In genomic region chr2:135052042-135052876, GRCh38 we compare ENCODE assay signal across 1 cellular context.
A peak's percentile ranks its signal among the peaks of the same experiment; 100 is the strongest.
TF ChIP-seq lines count a peak whose summit lies in the region.

Gene RAB3GAP1 (plus strand): TSS chr2:135052292. CDS start chr2:135052308, 16 bp downstream.

TF ChIP-seq in HepG2, 621 proteins besides CTCF, POLR2A, EP300 and RAD21 (continued from another document and continues in another):
- TF ChIP-seq RERE (CRISPR knock-in tag; IDR thresholded peaks at IDR 0.05; ENCODE audit: low read depth) (no peak), REL (CRISPR knock-in tag; conservative IDR thresholded peaks at IDR 0.05) (no peak), ZNF337 (CRISPR knock-in tag; IDR thresholded peaks at IDR 0.05; ENCODE audit: borderline replicate concordance, low read depth) (no peak), ARHGAP35 (CRISPR knock-in tag; IDR thresholded peaks at IDR 0.05; ENCODE audit: borderline replicate concordance) (0 out of 2 replicates have a peak, but pooled peaks have one; percentile 46), ZNF776 (CRISPR knock-in tag; IDR thresholded peaks at IDR 0.05) (no peak), ZMYM4 (CRISPR knock-in tag; IDR thresholded peaks at IDR 0.05) (peak; percentile 78), ZNF335 (CRISPR knock-in tag; IDR thresholded peaks at IDR 0.05) (peak; percentile 39; the same call in 1 of the 2 replicates), JUND (CRISPR knock-in tag; IDR thresholded peaks at IDR 0.05) (no peak), ZNF180 (CRISPR knock-in tag; IDR thresholded peaks at IDR 0.05; ENCODE audit: borderline replicate concordance, low read depth) (no peak), MTF1 (CRISPR knock-in tag; IDR thresholded peaks at IDR 0.05) (no peak; the same call in 1 of the 2 replicates), PAXIP1 (CRISPR knock-in tag; conservative IDR thresholded peaks at IDR 0.05) (peak; percentile 24; the same call in 1 of the 2 replicates), ZNF205 (CRISPR knock-in tag; IDR thresholded peaks at IDR 0.05) (0 out of 2 replicates have a peak, but pooled peaks have one; percentile 21), HNF1B (CRISPR knock-in tag; IDR thresholded peaks at IDR 0.05) (no peak), MIXL1 (CRISPR knock-in tag; IDR thresholded peaks at IDR 0.05) (no peak), ZNF18 (CRISPR knock-in tag; IDR thresholded peaks at IDR 0.05; ENCODE audit: insufficient replicate concordance) (peak; percentile 47), HIVEP1 (CRISPR knock-in tag; IDR thresholded peaks at IDR 0.05) (no peak), ZNF101 (CRISPR knock-in tag; IDR thresholded peaks at IDR 0.05; ENCODE audit: borderline replicate concordance, low read depth) (no peak), KAT7 (CRISPR knock-in tag; IDR thresholded peaks at IDR 0.05; ENCODE audit: borderline replicate concordance) (peak; percentile 56), ZNF281 (CRISPR knock-in tag; IDR thresholded peaks at IDR 0.05; ENCODE audit: borderline replicate concordance) (peak; percentile 33; the same call in 1 of the 2 replicates), TCF7L2 (IDR thresholded peaks at IDR 0.05; ENCODE audit: low read depth, low read length) (no peak), PCBP1 (IDR thresholded peaks at IDR 0.05; ENCODE audit: borderline replicate concordance, low read depth, low read length) (no peak), THAP7 (CRISPR knock-in tag; IDR thresholded peaks at IDR 0.05) (no peak; the same call in 1 of the 2 replicates), AKNA (CRISPR knock-in tag; IDR thresholded peaks at IDR 0.05; ENCODE audit: borderline replicate concordance) (no peak), MNT (IDR thresholded peaks at IDR 0.05) (no peak), SIN3A (IDR thresholded peaks at IDR 0.05; ENCODE audit: borderline replicate concordance, low read depth, low read length) (peak; percentile 55; the same call in 1 of the 2 replicates), ZSCAN9 (CRISPR knock-in tag; IDR thresholded peaks at IDR 0.05; ENCODE audit: borderline replicate concordance) (peak; percentile 18; the same call in 1 of the 2 replicates), JUNB (CRISPR knock-in tag; IDR thresholded peaks at IDR 0.05; ENCODE audit: borderline replicate concordance) (no peak), ETS1 (CRISPR knock-in tag; IDR thresholded peaks at IDR 0.05) (no peak), NFE2L1 (CRISPR knock-in tag; IDR thresholded peaks at IDR 0.05; ENCODE audit: borderline replicate concordance) (peak; percentile 55; the same call in 1 of the 2 replicates), ZNF558 (CRISPR knock-in tag; IDR thresholded peaks at IDR 0.05; ENCODE audit: borderline replicate concordance) (no peak; the same call in 1 of the 2 replicates)
